Comparison of ENCODE assay signal across 8 cellular contexts in the genomic region with DNA sequence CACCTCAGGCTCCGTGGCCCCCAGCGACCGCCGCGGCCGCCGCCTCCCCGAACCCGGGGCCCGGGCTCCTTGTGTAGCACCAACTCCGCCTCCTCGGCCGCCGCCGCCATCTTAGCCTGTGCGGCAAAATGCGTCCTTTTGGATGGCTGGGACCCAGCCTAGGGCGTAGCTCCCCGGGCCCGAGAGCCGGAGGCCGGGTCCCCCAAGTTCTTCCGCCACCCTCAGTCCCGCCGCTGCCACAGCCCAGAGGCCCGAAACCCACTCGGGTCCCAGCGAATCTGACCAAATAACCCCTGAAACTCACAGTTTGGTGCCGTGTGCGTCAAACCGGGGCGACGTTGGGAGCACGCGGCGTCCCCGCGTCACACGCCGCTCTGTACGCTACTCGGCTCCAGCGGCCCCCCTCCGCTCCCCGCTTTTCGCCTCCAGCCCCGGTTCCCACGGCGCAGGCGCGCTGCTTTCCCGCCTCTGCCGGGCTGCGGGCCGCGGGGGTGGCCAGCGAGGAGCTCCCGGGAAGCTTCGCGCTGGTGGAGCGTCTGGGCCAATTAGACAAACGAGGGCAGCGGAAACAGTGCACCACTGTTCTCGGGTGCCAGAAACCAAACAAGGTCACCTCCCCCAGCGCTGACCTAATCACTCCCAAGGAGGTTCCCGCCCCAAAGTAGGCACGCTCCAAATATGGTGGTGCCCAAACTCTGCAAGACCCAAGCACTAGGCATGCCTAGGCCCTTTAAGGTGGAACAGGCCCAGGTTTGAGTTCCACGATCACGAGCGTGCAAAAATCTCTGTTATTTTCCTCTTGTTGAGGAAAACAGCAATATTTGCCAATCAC. TPM values are rescaled to one million over a fixed set of nuclear protein-coding genes. Genes with fewer than 3 reads are reported as not detected.
DNase-seq lines count a peak whose midpoint lies in the region; ATAC-seq, FAIRE-seq and TF ChIP-seq lines count a peak whose summit lies in the region.

A gene (minus strand): TSS at position 350 of the 832 bp plus-strand sequence. CDS start 39,682 bp downstream, outside the sequence.

- no peak for TF ChIP-seq CTCF in HepG2 (CRISPR knock-in tag; IDR thresholded peaks at IDR 0.05)

- TF ChIP-seq POLR2A in HepG2 (IDR thresholded peaks at IDR 0.05; ENCODE audit: insufficient read depth in 1 of 2, low read depth in 2 of 2, low read length in 2 of 2) = peak; percentile 65 to 83; a peak in 3 of 4 replicates

- in situ Hi-C loops in HepG2 (cut with HindIII; ENCODE audit: extremely low pct_ligation_motif_present, low pct_unique_long_range_greater_than_20kb) = no loop called here

- no peaks in the 10 kb centered on the region; a peak in 1 of 5 replicates for H3K36me3 ChIP-seq in HepG2 (replicated peaks in 1 of 2; ENCODE audit: control insufficient read depth in 1 of 2, insufficient read depth in 2 of 2, low read length in 2 of 2)

- ATAC-seq in GM19395 (IDR thresholded peaks at IDR 0.05; ENCODE audit: unreplicated experiment) (peak; percentile 87), HG03558 (IDR thresholded peaks at IDR 0.05; ENCODE audit: extremely low read depth, unreplicated experiment) (peak; percentile 71), HepG2 (peak; percentile 89)

- H3K4me3 ChIP-seq in HepG2 (replicated peaks in 1 of 3; ENCODE audit: insufficient read depth in 1 of 3, low read depth in 2 of 3, low read length in 3 of 3) = peak within 1 kb of the TSS; percentile 77 to 95 (median 92)

- H3K27ac ChIP-seq in HepG2 (ENCODE audit: extremely low read length, insufficient read depth, low read length) = peak within 1 kb of the TSS; percentile 100

- intact Hi-C loops in HepG2 (cut with micrococcal nuclease; ENCODE audit: unreplicated experiment) = no loop called here

- H3K9ac ChIP-seq in HepG2 (ENCODE audit: insufficient read depth, low read depth, low read length) = peak within 1 kb of the TSS; percentile 99

- 7% methylated on average over 3 of the region's 70 CpGs for WGBS in HepG2 (ENCODE audit: low lambda C conversion rate)

- POLR2A ChIA-PET in HepG2 (lab: Yijun Ruan, JAX) = interaction anchor here (0.8 to 2.1 kb wide), 11 partner anchors 10 to 171 kb away, joined by 3 to 19 read pairs (median 4); no protein-coding TSS in a partner anchor

- FAIRE-seq in HepG2 (lab: Jason Lieb, UNC) = peak; percentile 79

- peak; percentile 98 for DNase-seq in CD1c-positive myeloid dendritic cell (ENCODE audit: extremely low spot score)
- DNase-seq in NCI-H774 (lab: John Stamatoyannopoulos, UW) = peak; percentile 93
- peak; percentile 87 for DNase-seq in activated CD4-positive, alpha-beta T cell treated with anti-CD3 and anti-CD28 coated beads, Interleukin-2, amount 50 U/mL, for 4 hours
- peak; percentile 90 for DNase-seq in dermis blood vessel endothelial cell
- DNase-seq in HepG2 (ENCODE audit: low spot score) = peak; percentile 92
- peak; percentile 88 for DNase-seq in stimulated activated CD4-positive, alpha-beta T cell treated with anti-CD3 and anti-CD28 coated beads, Interleukin-4, amount 100 ng/mL, for 1 hour

- TF ChIP-seq EP300 in HepG2 (IDR thresholded peaks at IDR 0.05; ENCODE audit: low read depth in 2 of 2, low read length in 2 of 2) (no peak), HepG2 (CRISPR knock-in tag; IDR thresholded peaks at IDR 0.05; ENCODE audit: borderline replicate concordance) (peak; percentile 47; the same call in 1 of the 2 replicates)

- peak; percentile 16; the same call in 1 of the 2 replicates for TF ChIP-seq RAD21 in HepG2 (CRISPR knock-in tag; IDR thresholded peaks at IDR 0.05)

- H3K27me3 ChIP-seq in HepG2 (ENCODE audit: control insufficient read depth in 1 of 2, insufficient read depth in 2 of 2, low read length in 2 of 2) = no peaks in the 10 kb centered on the region; a peak in 1 of 5 replicates

- BruUV-seq in HepG2 (replicated peaks; lab: Mats Ljungman, UMichigan) = no TSS peak

- CTCF ChIA-PET in HepG2 (lab: Yijun Ruan, JAX; ENCODE audit: low intra/inter-chr PET ratio, low total read pairs) = no interaction called here

- no peaks in the 10 kb centered on the region; the same call in 1 of the 2 replicates for H4K20me1 ChIP-seq in HepG2 (ENCODE audit: insufficient read depth, low read length)

- H2AFZ ChIP-seq in HepG2 (ENCODE audit: low read length) = no peak within 1 kb of the TSS

- peak within 1 kb of the TSS; percentile 91 for H3K4me2 ChIP-seq in HepG2 (ENCODE audit: low read depth, low read length)

- peaks cover 44% of the 10 kb centered on the region for H3K79me2 ChIP-seq in HepG2 (ENCODE audit: insufficient read depth, low read length)

- H3K9me3 ChIP-seq in HepG2 (ENCODE audit: low read length) = no peaks in the 10 kb centered on the region

- peaks cover 68% of the 10 kb centered on the region for H3K4me1 ChIP-seq in HepG2 (ENCODE audit: insufficient read depth, low read length)

TF ChIP-seq in HepG2, 621 proteins besides CTCF, POLR2A, EP300 and RAD21 (continues in another document):
- TF ChIP-seq ZNF572 (CRISPR knock-in tag; IDR thresholded peaks at IDR 0.05) (peak; percentile 78; the same call in 1 of the 2 replicates), ZBTB8A (CRISPR knock-in tag; IDR thresholded peaks at IDR 0.05; ENCODE audit: borderline replicate concordance, low read depth) (peak; percentile 97; the same call in 1 of the 2 replicates), ZNF124 (CRISPR knock-in tag; IDR thresholded peaks at IDR 0.05) (peak; percentile 91; the same call in 1 of the 2 replicates), TCF12 (IDR thresholded peaks at IDR 0.05) (no peak), TCF12 (CRISPR knock-in tag; IDR thresholded peaks at IDR 0.05) (no peak), ZNF17 (CRISPR knock-in tag; IDR thresholded peaks at IDR 0.05) (0 out of 2 replicates have a peak, but pooled peaks have one; percentile 48), RELA (CRISPR knock-in tag; IDR thresholded peaks at IDR 0.05) (no peak)
- TF ChIP-seq, protein P1, sequence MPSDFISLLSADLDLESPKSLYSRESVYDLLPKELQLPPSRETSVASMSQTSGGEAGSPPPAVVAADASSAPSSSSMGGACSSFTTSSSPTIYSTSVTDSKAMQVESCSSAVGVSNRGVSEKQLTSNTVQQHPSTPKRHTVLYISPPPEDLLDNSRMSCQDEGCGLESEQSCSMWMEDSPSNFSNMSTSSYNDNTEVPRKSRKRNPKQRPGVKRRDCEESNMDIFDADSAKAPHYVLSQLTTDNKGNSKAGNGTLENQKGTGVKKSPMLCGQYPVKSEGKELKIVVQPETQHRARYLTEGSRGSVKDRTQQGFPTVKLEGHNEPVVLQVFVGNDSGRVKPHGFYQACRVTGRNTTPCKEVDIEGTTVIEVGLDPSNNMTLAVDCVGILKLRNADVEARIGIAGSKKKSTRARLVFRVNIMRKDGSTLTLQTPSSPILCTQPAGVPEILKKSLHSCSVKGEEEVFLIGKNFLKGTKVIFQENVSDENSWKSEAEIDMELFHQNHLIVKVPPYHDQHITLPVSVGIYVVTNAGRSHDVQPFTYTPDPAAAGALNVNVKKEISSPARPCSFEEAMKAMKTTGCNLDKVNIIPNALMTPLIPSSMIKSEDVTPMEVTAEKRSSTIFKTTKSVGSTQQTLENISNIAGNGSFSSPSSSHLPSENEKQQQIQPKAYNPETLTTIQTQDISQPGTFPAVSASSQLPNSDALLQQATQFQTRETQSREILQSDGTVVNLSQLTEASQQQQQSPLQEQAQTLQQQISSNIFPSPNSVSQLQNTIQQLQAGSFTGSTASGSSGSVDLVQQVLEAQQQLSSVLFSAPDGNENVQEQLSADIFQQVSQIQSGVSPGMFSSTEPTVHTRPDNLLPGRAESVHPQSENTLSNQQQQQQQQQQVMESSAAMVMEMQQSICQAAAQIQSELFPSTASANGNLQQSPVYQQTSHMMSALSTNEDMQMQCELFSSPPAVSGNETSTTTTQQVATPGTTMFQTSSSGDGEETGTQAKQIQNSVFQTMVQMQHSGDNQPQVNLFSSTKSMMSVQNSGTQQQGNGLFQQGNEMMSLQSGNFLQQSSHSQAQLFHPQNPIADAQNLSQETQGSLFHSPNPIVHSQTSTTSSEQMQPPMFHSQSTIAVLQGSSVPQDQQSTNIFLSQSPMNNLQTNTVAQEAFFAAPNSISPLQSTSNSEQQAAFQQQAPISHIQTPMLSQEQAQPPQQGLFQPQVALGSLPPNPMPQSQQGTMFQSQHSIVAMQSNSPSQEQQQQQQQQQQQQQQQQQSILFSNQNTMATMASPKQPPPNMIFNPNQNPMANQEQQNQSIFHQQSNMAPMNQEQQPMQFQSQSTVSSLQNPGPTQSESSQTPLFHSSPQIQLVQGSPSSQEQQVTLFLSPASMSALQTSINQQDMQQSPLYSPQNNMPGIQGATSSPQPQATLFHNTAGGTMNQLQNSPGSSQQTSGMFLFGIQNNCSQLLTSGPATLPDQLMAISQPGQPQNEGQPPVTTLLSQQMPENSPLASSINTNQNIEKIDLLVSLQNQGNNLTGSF (CRISPR knock-in tag; IDR thresholded peaks at IDR 0.05) = peak; percentile 87

RNA-seq across cellular contexts. Expression of the gene that starts here (rescaled TPM):
- 62.3 and 67.4 TPM in 2 replicates for total RNA-seq in dermis blood vessel endothelial cell
- total RNA-seq in HepG2 (2016; rRNA removed; fragmentation: Illumina TruSeq; extraction: Trizol) = 51.7 and 66.7 TPM in 2 replicates
- total RNA-seq in HepG2 (2016; cell fraction: cytosol; rRNA removed; fragmentation: Illumina TruSeq; extraction: Trizol; ENCODE audit: low read depth) = 15.4 and 16.6 TPM in 2 replicates
- 59.1 and 68.6 TPM in 2 replicates for total RNA-seq in HepG2 (2016; cell fraction: insoluble cytoplasmic fraction; rRNA removed; fragmentation: Illumina TruSeq; extraction: Trizol)
- 32.4 and 36.1 TPM in 2 replicates for total RNA-seq in HepG2 (2016; cell fraction: membrane; rRNA removed; fragmentation: Illumina TruSeq; extraction: Trizol)
- 95.4 and 114 TPM in 2 replicates for total RNA-seq in HepG2 (2016; cell fraction: nucleus; rRNA removed; fragmentation: Illumina TruSeq; extraction: Trizol)
- 13.5 and 17.7 TPM in 2 replicates for polyA plus RNA-seq in HepG2 (2011; rRNA removed)
- 5.6 and 9.2 TPM in 2 replicates for polyA plus RNA-seq in HepG2 (2011; cell fraction: cytosol; rRNA removed)
- polyA plus RNA-seq in HepG2 (2011; cell fraction: nucleus; rRNA removed) = 12.6 and 17.0 TPM in 2 replicates
- polyA plus RNA-seq in HepG2 (2012) = 23.8 and 26.0 TPM in 2 replicates
- 6.2 and 6.9 TPM in 2 replicates for polyA plus RNA-seq in HepG2 (2016; cell fraction: cytosol; fragmentation: Illumina TruSeq; extraction: Trizol; ENCODE audit: low read depth)
- polyA plus RNA-seq in HepG2 (2016; cell fraction: insoluble cytoplasmic fraction; fragmentation: Illumina TruSeq; extraction: Trizol; ENCODE audit: low read depth) = 40.2 and 44.0 TPM in 2 replicates
- 11.7 and 13.7 TPM in 2 replicates for polyA plus RNA-seq in HepG2 (2016; cell fraction: membrane; fragmentation: Illumina TruSeq; extraction: Trizol; ENCODE audit: low read depth)
- polyA plus RNA-seq in HepG2 (2016; cell fraction: nucleus; fragmentation: Illumina TruSeq; extraction: Trizol; ENCODE audit: insufficient read depth, low read depth) = 40.4 and 40.6 TPM in 2 replicates
- 36.3 and 49.9 TPM in 2 replicates for polyA minus RNA-seq in HepG2 (2011; rRNA and poly(A)+ RNA removed; ENCODE audit: low replicate concordance)
- polyA minus RNA-seq in HepG2 (2011; cell fraction: cytosol; rRNA and poly(A)+ RNA removed) = 31.6 and 42.4 TPM in 2 replicates
- 239 and 242 TPM in 2 replicates for polyA minus RNA-seq in HepG2 (2011; cell fraction: nucleus; rRNA and poly(A)+ RNA removed)

Comparison
In these comparisons a context has a peak if more than half of its experiments do, and no peak if none do; other contexts are left out.
1. Peak in every context shown above with its lines: DNase-seq, ATAC-seq, H3K4me3 ChIP-seq and H3K27ac ChIP-seq.